Comparison of ENCODE assay signal across 32 cellular contexts in genomic region chr4:109007976-109008375, GRCh38.
"Had no signal": no experiment of that assay in that cellular context is flagged by ENCODE, and none has a peak within 500 bp of the region (broad histone marks: within the 10 kb centered on the region; RNA-seq: fewer than 3 reads in every experiment).

No MANE protein-coding gene starts in this region.

- H3K4me2 ChIP-seq: hepatocyte had no signal

- H3K9me3 Mint-ChIP-seq: activated naive CD8-positive, alpha-beta T cell treated with anti-CD3 and anti-CD28 coated beads, Interleukin-2, amount 10 ng/mL, durations not matched to agents 7 days and 5 days; activated T-helper 1 cell treated with anti-CD3 and anti-CD28 coated beads, Interleukin-12 subunit alpha, Interleukin-12 subunit beta, Interleukin-2, Interleukin-4 antibody, amounts not matched to agents 30 ng/mL and 10 ng/mL and 1 ng/mL, durations not matched to agents 14 hours and 24 hours and 36 hours; stimulated activated naive CD8-positive, alpha-beta T cell treated with anti-CD3 and anti-CD28 coated beads, Interleukin-15, amount 100 ng/mL, for 72 hours; type B pancreatic cell had no signal

- ATAC-seq: gastrocnemius medialis; left colon; naive thymus-derived CD4-positive, alpha-beta T cell; psoas muscle; stimulated activated memory B cell treated with anti-CD40 and anti-IgM and Interleukin-4, amounts not matched to agents 10 μg/mL and 1 μg/mL and 100 μg/mL, for 72 hours; stimulated activated naive CD8-positive, alpha-beta T cell treated with anti-CD3 and anti-CD28 coated beads, Interleukin-15, amount 100 ng/mL, for 72 hours had no signal

- H3K27ac Mint-ChIP-seq: activated naive CD4-positive, alpha-beta T cell treated with anti-CD3 and anti-CD28 coated beads, Interleukin-2, amount 10 ng/mL, durations not matched to agents 7 days and 5 days; activated naive CD8-positive, alpha-beta T cell treated with anti-CD3 and anti-CD28 coated beads, Interleukin-2, amount 10 ng/mL, durations not matched to agents 7 days and 5 days; activated T-helper 1 cell treated with anti-CD3 and anti-CD28 coated beads, Interleukin-12 subunit alpha, Interleukin-12 subunit beta, Interleukin-2, Interleukin-4 antibody, amounts not matched to agents 30 ng/mL and 10 ng/mL and 1 ng/mL, durations not matched to agents 14 hours and 24 hours and 36 hours; stimulated activated memory B cell treated with anti-CD40 and anti-IgM and Interleukin-4, amounts not matched to agents 10 μg/mL and 1 μg/mL and 100 μg/mL, for 72 hours; stimulated activated naive CD8-positive, alpha-beta T cell treated with anti-CD3 and anti-CD28 coated beads, Interleukin-15, amount 100 ng/mL, for 72 hours; type B pancreatic cell had no signal

- H3K4me1 ChIP-seq: ascending aorta, parathyroid adenoma, sigmoid colon, uterus had no signal

- H3K36me3 Mint-ChIP-seq: activated naive CD4-positive, alpha-beta T cell treated with anti-CD3 and anti-CD28 coated beads, Interleukin-2, amount 10 ng/mL, durations not matched to agents 7 days and 5 days; activated naive CD8-positive, alpha-beta T cell treated with anti-CD3 and anti-CD28 coated beads, Interleukin-2, amount 10 ng/mL, durations not matched to agents 7 days and 5 days; naive thymus-derived CD4-positive, alpha-beta T cell; stimulated activated memory B cell treated with anti-CD40 and anti-IgM and Interleukin-4, amounts not matched to agents 10 μg/mL and 1 μg/mL and 100 μg/mL, for 72 hours; type B pancreatic cell had no signal

- H3K4me1 Mint-ChIP-seq: stimulated activated memory B cell treated with anti-CD40 and anti-IgM and Interleukin-4, amounts not matched to agents 10 μg/mL and 1 μg/mL and 100 μg/mL, for 72 hours had no signal

- DNase-seq: activated CD4-positive, alpha-beta T cell treated with anti-CD3 and anti-CD28 coated beads for 4 hours; activated CD4-positive, alpha-beta T cell treated with anti-CD3 and anti-CD28 coated beads, Interleukin-2, amount 50 U/mL, for 48 hours; activated CD8-positive, alpha-beta memory T cell treated with anti-CD3 and anti-CD28 coated beads, Interleukin-2, amount 50 U/mL, for 4 hours; activated gamma-delta T cell; activated naive CD4-positive, alpha-beta T cell treated with anti-CD3 and anti-CD28 coated beads, Interleukin-2, amount 10 ng/mL, durations not matched to agents 7 days and 5 days; activated naive CD8-positive, alpha-beta T cell treated with anti-CD3 and anti-CD28 coated beads, Interleukin-2, amount 10 ng/mL, durations not matched to agents 7 days and 5 days; activated T-cell treated with anti-CD3 and anti-CD28 coated beads, Interleukin-2, amount 50 U/mL, for 1 hour; brain microvascular endothelial cell; dorsolateral prefrontal cortex; effector memory CD4-positive, alpha-beta T cell; erythroblast; gastrocnemius medialis; left colon; mammary epithelial cell; midbrain; naive thymus-derived CD4-positive, alpha-beta T cell; occipital lobe; psoas muscle; sigmoid colon; small intestine; stimulated activated CD4-positive, alpha-beta T cell treated with anti-CD3 and anti-CD28 coated beads, Interleukin-4, amount 100 ng/mL, for 24 hours; stimulated activated naive CD8-positive, alpha-beta T cell treated with anti-CD3 and anti-CD28 coated beads, Interleukin-15, amount 100 ng/mL, for 72 hours; substantia nigra; uterus had no signal

- H3K27me3 Mint-ChIP-seq: activated naive CD4-positive, alpha-beta T cell treated with anti-CD3 and anti-CD28 coated beads, Interleukin-2, amount 10 ng/mL, durations not matched to agents 7 days and 5 days; naive thymus-derived CD4-positive, alpha-beta T cell; stimulated activated memory B cell treated with anti-CD40 and anti-IgM and Interleukin-4, amounts not matched to agents 10 μg/mL and 1 μg/mL and 100 μg/mL, for 72 hours; stimulated activated naive CD8-positive, alpha-beta T cell treated with anti-CD3 and anti-CD28 coated beads, Interleukin-15, amount 100 ng/mL, for 72 hours; type B pancreatic cell had no signal

- H3K27ac ChIP-seq: ascending aorta, brain microvascular endothelial cell, coronary artery, dorsolateral prefrontal cortex, gastrocnemius medialis, hepatocyte, parathyroid adenoma, psoas muscle, sigmoid colon, uterus had no signal

- H3K79me2 ChIP-seq: hepatocyte, parathyroid adenoma had no signal

- H2AFZ ChIP-seq: hepatocyte, parathyroid adenoma had no signal

- H3K27me3 ChIP-seq: ascending aorta, brain microvascular endothelial cell, dorsolateral prefrontal cortex, gastrocnemius medialis, hepatocyte, sigmoid colon, uterus had no signal

- H3K4me3 ChIP-seq: ascending aorta, coronary artery, dorsolateral prefrontal cortex, gastrocnemius medialis, hepatocyte, psoas muscle, sigmoid colon, uterus had no signal

- H3K4me3 Mint-ChIP-seq: activated naive CD4-positive, alpha-beta T cell treated with anti-CD3 and anti-CD28 coated beads, Interleukin-2, amount 10 ng/mL, durations not matched to agents 7 days and 5 days; activated naive CD8-positive, alpha-beta T cell treated with anti-CD3 and anti-CD28 coated beads, Interleukin-2, amount 10 ng/mL, durations not matched to agents 7 days and 5 days; activated T-helper 1 cell treated with anti-CD3 and anti-CD28 coated beads, Interleukin-12 subunit alpha, Interleukin-12 subunit beta, Interleukin-2, Interleukin-4 antibody, amounts not matched to agents 30 ng/mL and 10 ng/mL and 1 ng/mL, durations not matched to agents 14 hours and 24 hours and 36 hours; naive thymus-derived CD4-positive, alpha-beta T cell; neural crest cell; stimulated activated memory B cell treated with anti-CD40 and anti-IgM and Interleukin-4, amounts not matched to agents 10 μg/mL and 1 μg/mL and 100 μg/mL, for 72 hours; stimulated activated naive CD8-positive, alpha-beta T cell treated with anti-CD3 and anti-CD28 coated beads, Interleukin-15, amount 100 ng/mL, for 72 hours; type B pancreatic cell had no signal

- H3K36me3 ChIP-seq: ascending aorta, brain microvascular endothelial cell, gastrocnemius medialis, sigmoid colon, uterus had no signal
